ENCODE assay signal across 9 cellular contexts in the genomic region with DNA sequence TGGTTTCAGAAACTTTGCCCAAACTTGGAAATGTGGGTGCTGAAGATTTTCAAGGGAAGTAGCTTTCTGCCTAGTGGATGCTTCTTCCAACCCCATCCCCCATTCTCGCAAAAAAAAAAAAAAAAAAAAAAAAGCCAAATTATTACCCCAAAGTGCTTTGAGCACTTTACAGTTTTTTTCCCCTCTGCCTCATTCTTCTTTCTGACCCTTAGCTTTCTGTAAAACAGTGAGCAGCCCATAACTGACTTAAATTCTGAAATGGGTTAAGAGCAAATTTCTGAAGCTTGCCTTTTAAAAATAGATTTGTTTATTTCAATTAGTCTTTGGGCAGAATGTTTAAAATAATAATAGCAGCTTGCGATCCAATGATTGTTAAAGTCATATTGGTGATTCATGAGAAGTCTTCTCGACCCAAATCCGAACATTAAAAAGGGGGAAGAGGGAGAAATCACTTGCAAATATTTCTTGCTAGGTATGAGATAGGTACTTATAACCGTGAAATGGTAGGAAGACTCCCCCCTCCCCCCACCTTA. TPM values are rescaled to one million over a fixed set of nuclear protein-coding genes. Genes with fewer than 3 reads are reported as not detected.
DNase-seq lines count a peak whose midpoint lies in the region; ATAC-seq, FAIRE-seq and TF ChIP-seq lines count a peak whose summit lies in the region.
"Had no signal": no experiment of that assay in that cellular context is flagged by ENCODE, and none has a peak within 500 bp of the region (broad histone marks: within the 10 kb centered on the region; RNA-seq: fewer than 3 reads in every experiment).

No MANE protein-coding gene starts in this region.

- H2AFZ ChIP-seq in HepG2 (ENCODE audit: low read length), result no peak overlapping the region

- TF ChIP-seq EP300 in HepG2 (IDR thresholded peaks at IDR 0.05; ENCODE audit: low read depth in 2 of 2, low read length in 2 of 2) (no peak), HepG2 (CRISPR knock-in tag; IDR thresholded peaks at IDR 0.05; ENCODE audit: borderline replicate concordance) (no peak)

- H3K27me3 ChIP-seq in adrenal gland (no peaks in the 10 kb centered on the region), HepG2 (ENCODE audit: control insufficient read depth in 1 of 2, insufficient read depth in 2 of 2, low read length in 2 of 2) (peaks cover 0 to 5% of the 10 kb centered on the region in 2 experiments; a peak in 1 of 5 replicates), thyroid gland (no peaks in the 10 kb centered on the region)

- no peaks in the 10 kb centered on the region for H3K9me3 ChIP-seq in adrenal gland (replicated peaks in 1 of 3)
- no peaks in the 10 kb centered on the region for H3K9me3 ChIP-seq in HepG2 (ENCODE audit: low read length)
- H3K9me3 ChIP-seq in thyroid gland, result no peaks in the 10 kb centered on the region

- H4K20me1 ChIP-seq in HepG2 (ENCODE audit: insufficient read depth, low read length), result peaks cover 15% of the 10 kb centered on the region

- no peak for DNase-seq in activated CD8-positive, alpha-beta memory T cell treated with anti-CD3 and anti-CD28 coated beads, Interleukin-2, amount 10 ng/mL, durations not matched to agents 7 days and 5 days
- no peak for DNase-seq in activated CD8-positive, alpha-beta memory T cell treated with anti-CD3 and anti-CD28 coated beads, Interleukin-2, amount 50 U/mL, for 4 hours
- DNase-seq in adrenal gland (no peak), HepG2 (ENCODE audit: low spot score) (no peak), thyroid gland (no peak)
- no peak for DNase-seq in activated effector memory CD4-positive, alpha-beta T cell treated with Interleukin-2 at 50 U/mL for 16 hours
- DNase-seq: NCI-H446 had no signal

- H3K36me3 ChIP-seq in adrenal gland (replicated peaks in 1 of 2) (no peaks in the 10 kb centered on the region), HepG2 (replicated peaks in 1 of 2; ENCODE audit: control insufficient read depth in 1 of 2, insufficient read depth in 2 of 2, low read length in 2 of 2) (peaks cover 15 to 24% of the 10 kb centered on the region in 2 experiments), thyroid gland (no peaks in the 10 kb centered on the region)

- peaks cover 30% of the 10 kb centered on the region for H3K4me1 Mint-ChIP-seq in activated CD8-positive, alpha-beta memory T cell treated with anti-CD3 and anti-CD28 coated beads, Interleukin-2, amount 10 ng/mL, durations not matched to agents 7 days and 5 days

- H3K4me1 ChIP-seq in adrenal gland (replicated peaks in 1 of 2) (peaks cover 0 to 17% of the 10 kb centered on the region in 2 donors), HepG2 (ENCODE audit: insufficient read depth, low read length) (peaks cover 49% of the 10 kb centered on the region), thyroid gland (peaks cover 0 to 5% of the 10 kb centered on the region in 2 donors)

- no peaks in the 10 kb centered on the region for H3K9me3 Mint-ChIP-seq in activated CD8-positive, alpha-beta memory T cell treated with anti-CD3 and anti-CD28 coated beads, Interleukin-2, amount 10 ng/mL, durations not matched to agents 7 days and 5 days (ENCODE audit: low read depth)

- POLR2A ChIA-PET in HepG2 (lab: Yijun Ruan, JAX), result interaction anchor here (0.6 to 1.3 kb wide), 5 partner anchors 17 to 494 kb away, joined by 3 to 5 read pairs (median 4); partner anchors contain the start of gene NDUFS4

- TF ChIP-seq RAD21 in HepG2 (CRISPR knock-in tag; IDR thresholded peaks at IDR 0.05), result no peak

- intact Hi-C loops in adrenal gland (cut with DNase I) (loop anchor here (5.0 to 10.0 kb wide), 2 partner anchors 733 to 746 kb away; no protein-coding TSS in a partner anchor), HepG2 (cut with micrococcal nuclease; ENCODE audit: unreplicated experiment) (no loop called here), thyroid gland (cut with DNase I) (loop anchor here (10.0 kb wide), 1 partner anchor 743 kb away; no protein-coding TSS in a partner anchor)

- CTCF ChIA-PET in activated CD8-positive, alpha-beta memory T cell treated with anti-CD3 and anti-CD28 coated beads, Interleukin-2, amount 10 ng/mL, durations not matched to agents 7 days and 5 days (lab: Charles Lee), result interaction anchor here (0.7 to 1.2 kb wide), 6 partner anchors 12 to 827 kb away, joined by 3 to 5 read pairs (median 3); no protein-coding TSS in a partner anchor
- CTCF ChIA-PET in HepG2 (lab: Yijun Ruan, JAX; ENCODE audit: low intra/inter-chr PET ratio, low total read pairs), result no interaction called here

- TF ChIP-seq POLR2A in adrenal gland (IDR thresholded peaks at IDR 0.05) (no peak), HepG2 (IDR thresholded peaks at IDR 0.05; ENCODE audit: insufficient read depth in 1 of 2, low read depth in 2 of 2, low read length in 2 of 2) (no peak), thyroid gland (IDR thresholded peaks at IDR 0.05) (no peak)

- BruUV-seq in HepG2 (replicated peaks; lab: Mats Ljungman, UMichigan), result TSS peak; percentile 51

- H3K79me2 ChIP-seq in HepG2 (ENCODE audit: insufficient read depth, low read length), result peaks cover 37% of the 10 kb centered on the region

- no peak for TF ChIP-seq CTCF in adrenal gland (IDR thresholded peaks at IDR 0.05)
- no peak for TF ChIP-seq CTCF in HepG2 (CRISPR knock-in tag; IDR thresholded peaks at IDR 0.05)
- TF ChIP-seq CTCF in thyroid gland (IDR thresholded peaks at IDR 0.05), result no peak

- FAIRE-seq in HepG2 (lab: Jason Lieb, UNC), result no peak

- H3K9ac ChIP-seq in HepG2 (ENCODE audit: insufficient read depth, low read depth, low read length), result peak overlapping the region; percentile 99

- H3K27me3 Mint-ChIP-seq in activated CD8-positive, alpha-beta memory T cell treated with anti-CD3 and anti-CD28 coated beads, Interleukin-2, amount 10 ng/mL, durations not matched to agents 7 days and 5 days, result peaks cover 71% of the 10 kb centered on the region

- H3K36me3 Mint-ChIP-seq in activated CD8-positive, alpha-beta memory T cell treated with anti-CD3 and anti-CD28 coated beads, Interleukin-2, amount 10 ng/mL, durations not matched to agents 7 days and 5 days, result no peaks in the 10 kb centered on the region

- peak overlapping the region; percentile 84 for H3K4me2 ChIP-seq in HepG2 (ENCODE audit: low read depth, low read length)

- H3K4me3 ChIP-seq in adrenal gland, result peak overlapping the region in 3 of 4 donors; percentile 13 to 82 (median 59)
- H3K4me3 ChIP-seq in HepG2 (replicated peaks in 1 of 3; ENCODE audit: insufficient read depth in 1 of 3, low read depth in 2 of 3, low read length in 3 of 3), result peak overlapping the region; percentile 84 to 96 (median 95)
- peak overlapping the region in 2 of 3 donors; percentile 43 to 45 for H3K4me3 ChIP-seq in thyroid gland (replicated peaks in 1 of 3)

- H3K4me3 Mint-ChIP-seq in activated CD8-positive, alpha-beta memory T cell treated with anti-CD3 and anti-CD28 coated beads, Interleukin-2, amount 10 ng/mL, durations not matched to agents 7 days and 5 days, result peak overlapping the region; percentile 87

- no peak for ATAC-seq in activated CD8-positive, alpha-beta memory T cell treated with anti-CD3 and anti-CD28 coated beads, Interleukin-2, amount 10 ng/mL, durations not matched to agents 7 days and 5 days
- ATAC-seq in HepG2, result no peak
- no peak for ATAC-seq in GM19023 (IDR thresholded peaks at IDR 0.05; ENCODE audit: unreplicated experiment)
- ATAC-seq in GM18517 (IDR thresholded peaks at IDR 0.05; ENCODE audit: unreplicated experiment), result no peak

- H3K27ac ChIP-seq in adrenal gland (peak overlapping the region in 2 of 5 donors; percentile 6 to 41), HepG2 (ENCODE audit: extremely low read length, insufficient read depth, low read length) (peak overlapping the region; percentile 98), thyroid gland (peak overlapping the region in 2 of 3 donors; percentile 11 to 48)

- WGBS in adrenal gland, 4 donors, result 1 to 5% (median 3%) methylated on average over 5 of the region's 5 CpGs
- under 1% methylated on average over 5 of the region's 5 CpGs for WGBS in HepG2 (ENCODE audit: low lambda C conversion rate)
- WGBS in thyroid gland, 2 donors, result 7 to 14% methylated on average over 5 of the region's 5 CpGs

- in situ Hi-C loops in HepG2 (cut with HindIII; ENCODE audit: extremely low pct_ligation_motif_present, low pct_unique_long_range_greater_than_20kb), result no loop called here

- H3K27ac Mint-ChIP-seq in activated CD8-positive, alpha-beta memory T cell treated with anti-CD3 and anti-CD28 coated beads, Interleukin-2, amount 10 ng/mL, durations not matched to agents 7 days and 5 days, result no peak overlapping the region

RNA-seq across cellular contexts. Expression of gene FST, which starts 1.0 kb away (rescaled TPM):
- under 1 TPM; 0.47 to 0.49 TPM for total RNA-seq in activated CD8-positive, alpha-beta memory T cell treated with anti-CD3 and anti-CD28 coated beads, Interleukin-2, amount 10 ng/mL, durations not matched to agents 7 days and 5 days
- 10 to 100 TPM in 1 of 8 donors, 1 to 10 TPM in 7; 1.5 to 14.2 (median 2.9) TPM for total RNA-seq in adrenal gland
- polyA plus RNA-seq in adrenal gland, result 1 to 10 TPM; 3.1 to 8.9 (median 3.6) TPM
- 21.2 and 38.6 TPM in 2 replicates for total RNA-seq in HepG2 (2016; rRNA removed; fragmentation: Illumina TruSeq; extraction: Trizol)
- total RNA-seq in HepG2 (2016; cell fraction: cytosol; rRNA removed; fragmentation: Illumina TruSeq; extraction: Trizol; ENCODE audit: low read depth), result 18.7 and 19.2 TPM in 2 replicates
- total RNA-seq in HepG2 (2016; cell fraction: insoluble cytoplasmic fraction; rRNA removed; fragmentation: Illumina TruSeq; extraction: Trizol), result 18.4 and 42.7 TPM in 2 replicates
- 25.9 and 27.5 TPM in 2 replicates for total RNA-seq in HepG2 (2016; cell fraction: membrane; rRNA removed; fragmentation: Illumina TruSeq; extraction: Trizol)
- 50.2 and 51.1 TPM in 2 replicates for total RNA-seq in HepG2 (2016; cell fraction: nucleus; rRNA removed; fragmentation: Illumina TruSeq; extraction: Trizol)
- 136 and 141 TPM in 2 replicates for polyA plus RNA-seq in HepG2 (2011; rRNA removed)
- 76.2 and 118 TPM in 2 replicates for polyA plus RNA-seq in HepG2 (2011; cell fraction: cytosol; rRNA removed)
- 165 and 188 TPM in 2 replicates for polyA plus RNA-seq in HepG2 (2011; cell fraction: nucleus; rRNA removed)
- polyA plus RNA-seq in HepG2 (2012), result 255 and 298 TPM in 2 replicates
- 25.3 and 25.6 TPM in 2 replicates for polyA plus RNA-seq in HepG2 (2016; cell fraction: cytosol; fragmentation: Illumina TruSeq; extraction: Trizol; ENCODE audit: low read depth)
- polyA plus RNA-seq in HepG2 (2016; cell fraction: insoluble cytoplasmic fraction; fragmentation: Illumina TruSeq; extraction: Trizol; ENCODE audit: low read depth), result 21.2 and 23.0 TPM in 2 replicates
- polyA plus RNA-seq in HepG2 (2016; cell fraction: membrane; fragmentation: Illumina TruSeq; extraction: Trizol; ENCODE audit: low read depth), result 20.2 and 27.0 TPM in 2 replicates
- 94.2 and 108 TPM in 2 replicates for polyA plus RNA-seq in HepG2 (2016; cell fraction: nucleus; fragmentation: Illumina TruSeq; extraction: Trizol; ENCODE audit: insufficient read depth, low read depth)
- polyA minus RNA-seq in HepG2 (2011; rRNA and poly(A)+ RNA removed; ENCODE audit: low replicate concordance), result 0.61 and 57.6 TPM in 2 replicates
- polyA minus RNA-seq in HepG2 (2011; cell fraction: cytosol; rRNA and poly(A)+ RNA removed), result 48.9 and 60.8 TPM in 2 replicates
- 70.6 and 93.7 TPM in 2 replicates for polyA minus RNA-seq in HepG2 (2011; cell fraction: nucleus; rRNA and poly(A)+ RNA removed)
- 1 to 10 TPM; 1.7 to 8.9 (median 2.8) TPM for total RNA-seq in thyroid gland

Comparison
In these comparisons a context has a peak if more than half of its experiments do, and no peak if none do; other contexts are left out.
1. H3K4me3 ChIP-seq: peak in every context shown above with its lines; median percentile 95 in HepG2; 59 in adrenal gland; 44 in thyroid gland.